Comparison of ENCODE assay signal across 25 cellular contexts in genomic region chr1:1939296-1940122, GRCh38. TPM values are rescaled to one million over a fixed set of nuclear protein-coding genes. Genes with fewer than 3 reads are reported as not detected.
"Had no signal": no experiment of that assay in that cellular context is flagged by ENCODE, and none has a peak within 500 bp of the region (broad histone marks: within the 10 kb centered on the region; RNA-seq: fewer than 3 reads in every experiment).

No MANE protein-coding gene starts in this region.

- H3K9me3 Mint-ChIP-seq: activated B cell treated with CpG ODN at 0.5 μM for 24 hours; activated T-cell treated with anti-CD3 and anti-CD28 coated beads, Interleukin-2, amount 50 U/mL, for 4 hours had no signal

- H3K27me3 ChIP-seq: cardiac muscle cell, Peyer's patch had no signal

- H3K27ac Mint-ChIP-seq: activated B cell treated with CpG ODN at 0.5 μM for 24 hours; activated CD4-positive, alpha-beta memory T cell treated with anti-CD3 and anti-CD28 coated beads for 36 hours; activated CD4-positive, alpha-beta T cell treated with anti-CD3 and anti-CD28 coated beads, Interleukin-2, amount 10 ng/mL, durations not matched to agents 24 days and 14 days; activated naive CD8-positive, alpha-beta T cell; T-helper 17 cell had no signal

- DNase-seq: activated B cell treated with CpG ODN at 0.5 μM for 24 hours; activated CD4-positive, alpha-beta memory T cell treated with anti-CD3 and anti-CD28 coated beads for 36 hours; activated CD4-positive, alpha-beta T cell treated with anti-CD3 and anti-CD28 coated beads for 1 hour; activated CD4-positive, alpha-beta T cell treated with anti-CD3 and anti-CD28 coated beads, Interleukin-2, amount 10 ng/mL, durations not matched to agents 24 days and 14 days; activated CD8-positive, alpha-beta memory T cell treated with anti-CD3 and anti-CD28 coated beads for 24 hours; activated effector memory CD4-positive, alpha-beta T cell treated with anti-CD3 and anti-CD28 coated beads, Interleukin-2, amount 50 U/mL, for 16 hours; activated naive CD4-positive, alpha-beta T cell treated with Interleukin-2 at 50 U/mL for 16 hours; activated T-cell treated with anti-CD3 and anti-CD28 coated beads, Interleukin-2, amount 50 U/mL, for 4 hours; amygdala; brain microvascular endothelial cell; MG63; MV-4-11; NCI-H1092 treated with DMSO at 0.1 percent for 48 hours; NCI-H1417 treated with DMSO at 0.1 percent for 48 hours; NCI-H1694; NCI-H2029 treated with DMSO at 0.1 percent for 48 hours; NCI-H524; SHP77 treated with DMSO at 0.1 percent for 48 hours; T-helper 17 cell; T1000 had no signal

- H3K27me3 Mint-ChIP-seq: activated B cell treated with CpG ODN at 0.5 μM for 24 hours; activated CD4-positive, alpha-beta memory T cell treated with anti-CD3 and anti-CD28 coated beads for 36 hours; activated CD4-positive, alpha-beta T cell treated with anti-CD3 and anti-CD28 coated beads, Interleukin-2, amount 10 ng/mL, durations not matched to agents 24 days and 14 days; T-helper 17 cell had no signal

- H3K36me3 ChIP-seq: brain microvascular endothelial cell, cardiac muscle cell, MG63, Peyer's patch had no signal

- H3K4me1 Mint-ChIP-seq: activated CD4-positive, alpha-beta T cell treated with anti-CD3 and anti-CD28 coated beads, Interleukin-2, amount 10 ng/mL, durations not matched to agents 24 days and 14 days had no signal

- H3K9me3 ChIP-seq: MG63, Peyer's patch had no signal

- H3K36me3 Mint-ChIP-seq: activated CD4-positive, alpha-beta memory T cell treated with anti-CD3 and anti-CD28 coated beads for 36 hours; activated naive CD8-positive, alpha-beta T cell had no signal

- H3K4me3 ChIP-seq: cardiac muscle cell, MG63, Peyer's patch had no signal

- ATAC-seq: activated T-cell treated with anti-CD3 and anti-CD28 coated beads, Interleukin-2, amount 50 U/mL, for 4 hours; T-helper 17 cell had no signal

- H3K27ac ChIP-seq: brain microvascular endothelial cell, cardiac muscle cell, Peyer's patch, RWPE1 had no signal

- H3K4me3 Mint-ChIP-seq: activated B cell treated with CpG ODN at 0.5 μM for 24 hours; activated CD4-positive, alpha-beta memory T cell treated with anti-CD3 and anti-CD28 coated beads for 36 hours; activated CD4-positive, alpha-beta T cell treated with anti-CD3 and anti-CD28 coated beads, Interleukin-2, amount 10 ng/mL, durations not matched to agents 24 days and 14 days; activated naive CD8-positive, alpha-beta T cell; activated T-cell treated with anti-CD3 and anti-CD28 coated beads, Interleukin-2, amount 50 U/mL, for 4 hours; T-helper 17 cell had no signal

RNA-seq across cellular contexts. Expression of gene TMEM52, which starts 20.4 kb away (rescaled TPM):
- total RNA-seq: SK-MEL-5 had no signal

RNA-seq across cellular contexts. Expression of gene CALML6, which starts 24.4 kb away (rescaled TPM):
- total RNA-seq: activated CD4-positive, alpha-beta T cell treated with anti-CD3 and anti-CD28 coated beads, Interleukin-2, amount 10 ng/mL, durations not matched to agents 24 days and 14 days; Peyer's patch had no signal
